ENCODE assay signal across 1 cellular context in the genomic region with DNA sequence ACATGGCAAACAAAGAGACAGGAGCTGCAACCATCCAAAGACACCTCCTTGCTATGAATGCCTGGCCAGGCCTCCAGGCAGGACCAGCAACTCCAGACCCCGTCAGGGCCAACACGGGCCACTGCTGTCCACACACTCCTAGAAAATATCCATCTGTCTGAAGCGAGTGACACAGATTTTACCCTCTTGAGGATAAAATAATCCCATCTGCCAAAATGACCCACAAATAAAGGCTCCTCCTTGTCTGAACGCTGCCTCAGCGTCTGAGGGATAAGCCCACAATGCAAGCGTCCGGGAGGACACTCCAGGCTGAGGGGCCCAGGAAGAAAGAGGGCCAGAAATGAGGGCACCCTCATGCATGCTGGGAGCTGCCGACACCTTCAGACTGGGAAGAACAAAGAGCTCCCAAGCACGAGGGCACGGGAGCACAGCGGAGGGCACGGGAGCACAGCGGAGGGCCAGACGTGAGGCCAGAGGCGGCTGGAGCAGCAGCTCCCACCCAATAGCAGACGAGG.
TF ChIP-seq lines count a peak whose summit lies in the region.

No MANE protein-coding gene starts in this region.

TF ChIP-seq in GM23338, 12 proteins besides CTCF, POLR2A, EP300 and RAD21 (continued from another document):
- TF ChIP-seq ZNF462 (CRISPR knock-in tag; IDR thresholded peaks at IDR 0.05) (no peak), STAT1 (IDR thresholded peaks at IDR 0.05; ENCODE audit: unreplicated experiment) (no peak), EZH2phosphoT487 (IDR thresholded peaks at IDR 0.05; ENCODE audit: unreplicated experiment) (no peak), ZNF331 (CRISPR knock-in tag; IDR thresholded peaks at IDR 0.05; ENCODE audit: low read depth) (no peak), CREB1 (CRISPR knock-in tag; IDR thresholded peaks at IDR 0.05; ENCODE audit: low read depth) (no peak), ZNF114 (CRISPR knock-in tag; IDR thresholded peaks at IDR 0.05) (no peak), POLR2AphosphoS5 (IDR thresholded peaks at IDR 0.05; ENCODE audit: low read depth) (no peak), NANOG (IDR thresholded peaks at IDR 0.05; ENCODE audit: borderline replicate concordance) (no peak), JUNB (IDR thresholded peaks at IDR 0.05; ENCODE audit: unreplicated experiment) (no peak), EZH2 (IDR thresholded peaks at IDR 0.05; ENCODE audit: low read depth, unreplicated experiment) (no peak)
